12 cellular contexts compared by ENCODE assay signal in the genomic region with DNA sequence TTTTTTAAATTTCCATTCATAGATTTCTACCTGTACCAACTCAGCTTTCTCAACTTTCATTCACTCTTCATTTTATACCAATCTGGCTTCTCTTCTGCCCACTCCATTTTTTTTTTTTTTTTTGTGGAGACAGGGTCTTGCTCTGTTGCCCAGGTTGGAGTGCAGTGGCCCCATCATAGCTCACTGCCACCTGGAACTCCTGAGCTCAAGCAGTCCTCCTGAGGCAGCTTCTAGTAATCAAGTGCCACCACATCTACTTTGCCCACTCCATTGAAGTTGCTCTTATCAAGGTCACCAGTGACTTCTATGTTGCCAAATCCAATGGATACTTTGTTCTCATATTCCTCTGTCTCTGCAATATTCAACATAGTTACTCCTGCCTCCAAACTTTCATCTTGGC. TPM values are rescaled to one million over a fixed set of nuclear protein-coding genes. Genes with fewer than 3 reads are reported as not detected.
DNase-seq lines count a peak whose midpoint lies in the region; ATAC-seq and TF ChIP-seq lines count a peak whose summit lies in the region.
"Had no signal": no experiment of that assay in that cellular context is flagged by ENCODE, and none has a peak within 500 bp of the region (broad histone marks: within the 10 kb centered on the region; RNA-seq: fewer than 3 reads in every experiment).

No MANE protein-coding gene starts in this region.

- H3K27me3 Mint-ChIP-seq in activated T-helper 17 cell treated with anti-CD3 and anti-CD28 coated beads, Interleukin-2, amount 50 U/mL, for 72 hours = no peaks in the 10 kb centered on the region
- no peaks in the 10 kb centered on the region for H3K27me3 Mint-ChIP-seq in memory B cell

- peaks cover 82% of the 10 kb centered on the region for H3K79me2 ChIP-seq in ACC112 (ENCODE audit: control insufficient read depth, insufficient read depth, low read length, unreplicated experiment)

- H3K27ac Mint-ChIP-seq in activated T-helper 17 cell treated with anti-CD3 and anti-CD28 coated beads, Interleukin-2, amount 50 U/mL, for 72 hours = peak overlapping the region; percentile 98
- peak overlapping the region; percentile 100 for H3K27ac Mint-ChIP-seq in memory B cell

- H3K4me3 ChIP-seq in ACC112 (ENCODE audit: low read depth, low read length) (peak overlapping the region; percentile 97), GM12864 (ENCODE audit: low read depth, low read length) (peak overlapping the region; percentile 74; the same call in 1 of the 2 replicates)

- H3K4me1 Mint-ChIP-seq in activated T-helper 17 cell treated with anti-CD3 and anti-CD28 coated beads, Interleukin-2, amount 50 U/mL, for 72 hours = peaks cover 52% of the 10 kb centered on the region
- H3K4me1 Mint-ChIP-seq in memory B cell = peaks cover 43% of the 10 kb centered on the region

- no peak for TF ChIP-seq CTCF in GM12864 (IDR thresholded peaks at IDR 0.05; ENCODE audit: low read depth, low read length, missing control alignments)

- H3K36me3 ChIP-seq in ACC112 (ENCODE audit: insufficient read depth, low read length) = peaks cover 12% of the 10 kb centered on the region; the same call in 1 of the 2 replicates
- H3K36me3 ChIP-seq: colonic mucosa had no signal

- no peak for DNase-seq in GM12864 (ENCODE audit: low read depth)
- DNase-seq in memory B cell (ENCODE audit: low spot score in 2 of 2) = no peak
- DNase-seq in SW 1271 (lab: John Stamatoyannopoulos, UW) = no peak
- DNase-seq: colonic mucosa, DMS 273 treated with DMSO at 0.1 percent for 48 hours, NCI-H187 treated with DMSO at 0.1 percent for 48 hours, nucleus accumbens had no signal

- no peak overlapping the region for H3K27ac ChIP-seq in ACC112 (ENCODE audit: low read depth, low read length)
- H3K27ac ChIP-seq: colonic mucosa had no signal

- H3K4me3 Mint-ChIP-seq in activated T-helper 17 cell treated with anti-CD3 and anti-CD28 coated beads, Interleukin-2, amount 50 U/mL, for 72 hours = peak overlapping the region; percentile 94
- H3K4me3 Mint-ChIP-seq in memory B cell = peak overlapping the region; percentile 100

- no peaks in the 10 kb centered on the region for H3K9me3 Mint-ChIP-seq in activated T-helper 17 cell treated with anti-CD3 and anti-CD28 coated beads, Interleukin-2, amount 50 U/mL, for 72 hours
- no peaks in the 10 kb centered on the region for H3K9me3 Mint-ChIP-seq in memory B cell

- H3K27me3 ChIP-seq in ACC112 (ENCODE audit: insufficient read depth, low read length) = no peaks in the 10 kb centered on the region
- H3K27me3 ChIP-seq: colonic mucosa had no signal

- H3K4me1 ChIP-seq in ACC112 (ENCODE audit: control insufficient read depth, insufficient read depth, low read length, unreplicated experiment) = peaks cover 22% of the 10 kb centered on the region

- no peak for ATAC-seq in activated T-helper 17 cell treated with anti-CD3 and anti-CD28 coated beads, Interleukin-2, amount 50 U/mL, for 72 hours (replicated peaks)
- ATAC-seq in memory B cell (ENCODE audit: low read depth) (no peak), GM21381 (IDR thresholded peaks at IDR 0.05; ENCODE audit: unreplicated experiment) (no peak), GM18520 (IDR thresholded peaks at IDR 0.05; ENCODE audit: unreplicated experiment) (no peak), GM18511 (IDR thresholded peaks at IDR 0.05; ENCODE audit: unreplicated experiment) (no peak)

- H2AFZ ChIP-seq in ACC112 (ENCODE audit: low read length, unreplicated experiment) = no peak overlapping the region

- peaks cover 80% of the 10 kb centered on the region for H3K36me3 Mint-ChIP-seq in activated T-helper 17 cell treated with anti-CD3 and anti-CD28 coated beads, Interleukin-2, amount 50 U/mL, for 72 hours (ENCODE audit: low read depth)
- H3K36me3 Mint-ChIP-seq in memory B cell = peaks cover 19% of the 10 kb centered on the region

RNA-seq across cellular contexts. Expression of gene SUPT6H, which starts 1.7 kb away (rescaled TPM):
- total RNA-seq in activated T-helper 17 cell treated with anti-CD3 and anti-CD28 coated beads, Interleukin-2, amount 50 U/mL, for 72 hours = 10 to 100 TPM; 80.2 to 89.1 TPM

RNA-seq across cellular contexts. Expression of gene SDF2, which starts 2.0 kb away (rescaled TPM):
- 10 to 100 TPM; 48.3 to 48.6 TPM for total RNA-seq in activated T-helper 17 cell treated with anti-CD3 and anti-CD28 coated beads, Interleukin-2, amount 50 U/mL, for 72 hours

RNA-seq across cellular contexts. Expression of gene BLTP2, which starts 18.8 kb away (rescaled TPM):
- total RNA-seq in activated T-helper 17 cell treated with anti-CD3 and anti-CD28 coated beads, Interleukin-2, amount 50 U/mL, for 72 hours = 100 to 1,000 TPM; 134 to 226 TPM

RNA-seq across cellular contexts. Expression of gene PROCA1, which starts 48.0 kb away (rescaled TPM):
- total RNA-seq in activated T-helper 17 cell treated with anti-CD3 and anti-CD28 coated beads, Interleukin-2, amount 50 U/mL, for 72 hours = 10 to 100 TPM in 1 of 2 donors, 1 to 10 TPM in 1; 4.4 to 12.4 TPM

RNA-seq across cellular contexts. Expression of gene RSKR, which starts 49.7 kb away (rescaled TPM):
- total RNA-seq in activated T-helper 17 cell treated with anti-CD3 and anti-CD28 coated beads, Interleukin-2, amount 50 U/mL, for 72 hours = 10 to 100 TPM; 25.5 to 36.3 TPM
